1 cellular context compared by ENCODE assay signal in the genomic region with DNA sequence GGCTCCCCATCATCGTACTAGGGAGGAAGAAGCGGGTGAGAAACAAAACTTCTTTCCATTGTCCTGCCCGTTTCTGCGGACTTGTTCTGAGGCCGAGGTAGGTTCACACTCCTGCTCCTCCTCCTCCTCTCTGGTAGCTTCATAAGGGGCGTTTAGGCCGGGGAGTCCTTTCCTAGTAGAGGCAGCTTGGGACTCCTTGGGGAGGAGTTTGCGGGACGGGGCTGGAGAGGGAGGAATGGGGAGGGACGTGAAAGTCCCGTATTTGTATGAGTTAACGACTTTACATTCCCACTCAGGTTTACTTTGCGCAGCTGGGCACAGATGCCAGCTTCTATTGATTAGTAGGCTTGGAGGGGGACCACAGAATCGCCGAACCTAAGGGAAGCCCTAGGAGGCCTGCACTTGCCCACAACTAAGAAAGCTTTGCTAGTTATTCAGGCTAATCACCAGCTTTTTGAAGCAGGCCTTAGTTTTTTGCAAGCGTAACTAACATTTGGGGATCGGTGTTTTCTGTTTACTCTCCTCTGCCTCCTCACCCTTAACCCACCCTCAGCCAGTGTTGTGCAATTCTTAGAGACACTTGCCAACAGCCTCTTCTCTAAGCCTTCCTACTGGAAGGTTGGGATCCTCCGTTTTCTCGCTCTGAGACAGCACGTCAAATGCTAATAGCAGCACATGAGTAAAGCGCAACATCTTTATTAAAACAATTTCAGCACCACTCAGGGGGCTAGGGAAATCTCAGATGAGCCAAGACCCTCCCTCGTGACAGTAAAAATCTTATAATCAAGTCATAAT.
TF ChIP-seq lines count a peak whose summit lies in the region.

No MANE protein-coding gene starts in this region.

TF ChIP-seq in GM23338, 12 proteins besides CTCF, POLR2A, EP300 and RAD21 (continued from another document):
- TF ChIP-seq, protein P1, sequence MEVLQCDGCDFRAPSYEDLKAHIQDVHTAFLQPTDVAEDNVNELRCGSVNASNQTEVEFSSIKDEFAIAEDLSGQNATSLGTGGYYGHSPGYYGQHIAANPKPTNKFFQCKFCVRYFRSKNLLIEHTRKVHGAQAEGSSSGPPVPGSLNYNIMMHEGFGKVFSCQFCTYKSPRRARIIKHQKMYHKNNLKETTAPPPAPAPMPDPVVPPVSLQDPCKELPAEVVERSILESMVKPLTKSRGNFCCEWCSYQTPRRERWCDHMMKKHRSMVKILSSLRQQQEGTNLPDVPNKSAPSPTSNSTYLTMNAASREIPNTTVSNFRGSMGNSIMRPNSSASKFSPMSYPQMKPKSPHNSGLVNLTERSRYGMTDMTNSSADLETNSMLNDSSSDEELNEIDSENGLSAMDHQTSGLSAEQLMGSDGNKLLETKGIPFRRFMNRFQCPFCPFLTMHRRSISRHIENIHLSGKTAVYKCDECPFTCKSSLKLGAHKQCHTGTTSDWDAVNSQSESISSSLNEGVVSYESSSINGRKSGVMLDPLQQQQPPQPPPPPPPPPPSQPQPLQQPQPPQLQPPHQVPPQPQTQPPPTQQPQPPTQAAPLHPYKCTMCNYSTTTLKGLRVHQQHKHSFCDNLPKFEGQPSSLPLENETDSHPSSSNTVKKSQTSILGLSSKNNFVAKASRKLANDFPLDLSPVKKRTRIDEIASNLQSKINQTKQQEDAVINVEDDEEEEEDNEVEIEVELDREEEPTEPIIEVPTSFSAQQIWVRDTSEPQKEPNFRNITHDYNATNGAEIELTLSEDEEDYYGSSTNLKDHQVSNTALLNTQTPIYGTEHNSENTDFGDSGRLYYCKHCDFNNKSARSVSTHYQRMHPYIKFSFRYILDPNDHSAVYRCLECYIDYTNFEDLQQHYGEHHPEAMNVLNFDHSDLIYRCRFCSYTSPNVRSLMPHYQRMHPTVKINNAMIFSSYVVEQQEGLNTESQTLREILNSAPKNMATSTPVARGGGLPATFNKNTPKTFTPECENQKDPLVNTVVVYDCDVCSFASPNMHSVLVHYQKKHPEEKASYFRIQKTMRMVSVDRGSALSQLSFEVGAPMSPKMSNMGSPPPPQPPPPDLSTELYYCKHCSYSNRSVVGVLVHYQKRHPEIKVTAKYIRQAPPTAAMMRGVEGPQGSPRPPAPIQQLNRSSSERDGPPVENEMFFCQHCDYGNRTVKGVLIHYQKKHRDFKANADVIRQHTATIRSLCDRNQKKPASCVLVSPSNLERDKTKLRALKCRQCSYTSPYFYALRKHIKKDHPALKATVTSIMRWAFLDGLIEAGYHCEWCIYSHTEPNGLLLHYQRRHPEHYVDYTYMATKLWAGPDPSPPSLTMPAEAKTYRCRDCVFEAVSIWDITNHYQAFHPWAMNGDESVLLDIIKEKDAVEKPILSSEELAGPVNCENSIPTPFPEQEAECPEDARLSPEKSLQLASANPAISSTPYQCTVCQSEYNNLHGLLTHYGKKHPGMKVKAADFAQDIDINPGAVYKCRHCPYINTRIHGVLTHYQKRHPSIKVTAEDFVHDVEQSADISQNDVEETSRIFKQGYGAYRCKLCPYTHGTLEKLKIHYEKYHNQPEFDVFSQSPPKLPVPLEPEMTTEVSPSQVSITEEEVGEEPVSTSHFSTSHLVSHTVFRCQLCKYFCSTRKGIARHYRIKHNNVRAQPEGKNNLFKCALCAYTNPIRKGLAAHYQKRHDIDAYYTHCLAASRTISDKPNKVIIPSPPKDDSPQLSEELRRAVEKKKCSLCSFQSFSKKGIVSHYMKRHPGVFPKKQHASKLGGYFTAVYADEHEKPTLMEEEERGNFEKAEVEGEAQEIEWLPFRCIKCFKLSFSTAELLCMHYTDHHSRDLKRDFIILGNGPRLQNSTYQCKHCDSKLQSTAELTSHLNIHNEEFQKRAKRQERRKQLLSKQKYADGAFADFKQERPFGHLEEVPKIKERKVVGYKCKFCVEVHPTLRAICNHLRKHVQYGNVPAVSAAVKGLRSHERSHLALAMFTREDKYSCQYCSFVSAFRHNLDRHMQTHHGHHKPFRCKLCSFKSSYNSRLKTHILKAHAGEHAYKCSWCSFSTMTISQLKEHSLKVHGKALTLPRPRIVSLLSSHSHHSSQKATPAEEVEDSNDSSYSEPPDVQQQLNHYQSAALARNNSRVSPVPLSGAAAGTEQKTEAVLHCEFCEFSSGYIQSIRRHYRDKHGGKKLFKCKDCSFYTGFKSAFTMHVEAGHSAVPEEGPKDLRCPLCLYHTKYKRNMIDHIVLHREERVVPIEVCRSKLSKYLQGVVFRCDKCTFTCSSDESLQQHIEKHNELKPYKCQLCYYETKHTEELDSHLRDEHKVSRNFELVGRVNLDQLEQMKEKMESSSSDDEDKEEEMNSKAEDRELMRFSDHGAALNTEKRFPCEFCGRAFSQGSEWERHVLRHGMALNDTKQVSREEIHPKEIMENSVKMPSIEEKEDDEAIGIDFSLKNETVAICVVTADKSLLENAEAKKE (CRISPR knock-in tag; IDR thresholded peaks at IDR 0.05), result no peak
- no peak for TF ChIP-seq EZH2 (IDR thresholded peaks at IDR 0.05; ENCODE audit: low read depth, unreplicated experiment)
- no peak for TF ChIP-seq CREB1 (CRISPR knock-in tag; IDR thresholded peaks at IDR 0.05; ENCODE audit: low read depth)
- TF ChIP-seq, protein P2, sequence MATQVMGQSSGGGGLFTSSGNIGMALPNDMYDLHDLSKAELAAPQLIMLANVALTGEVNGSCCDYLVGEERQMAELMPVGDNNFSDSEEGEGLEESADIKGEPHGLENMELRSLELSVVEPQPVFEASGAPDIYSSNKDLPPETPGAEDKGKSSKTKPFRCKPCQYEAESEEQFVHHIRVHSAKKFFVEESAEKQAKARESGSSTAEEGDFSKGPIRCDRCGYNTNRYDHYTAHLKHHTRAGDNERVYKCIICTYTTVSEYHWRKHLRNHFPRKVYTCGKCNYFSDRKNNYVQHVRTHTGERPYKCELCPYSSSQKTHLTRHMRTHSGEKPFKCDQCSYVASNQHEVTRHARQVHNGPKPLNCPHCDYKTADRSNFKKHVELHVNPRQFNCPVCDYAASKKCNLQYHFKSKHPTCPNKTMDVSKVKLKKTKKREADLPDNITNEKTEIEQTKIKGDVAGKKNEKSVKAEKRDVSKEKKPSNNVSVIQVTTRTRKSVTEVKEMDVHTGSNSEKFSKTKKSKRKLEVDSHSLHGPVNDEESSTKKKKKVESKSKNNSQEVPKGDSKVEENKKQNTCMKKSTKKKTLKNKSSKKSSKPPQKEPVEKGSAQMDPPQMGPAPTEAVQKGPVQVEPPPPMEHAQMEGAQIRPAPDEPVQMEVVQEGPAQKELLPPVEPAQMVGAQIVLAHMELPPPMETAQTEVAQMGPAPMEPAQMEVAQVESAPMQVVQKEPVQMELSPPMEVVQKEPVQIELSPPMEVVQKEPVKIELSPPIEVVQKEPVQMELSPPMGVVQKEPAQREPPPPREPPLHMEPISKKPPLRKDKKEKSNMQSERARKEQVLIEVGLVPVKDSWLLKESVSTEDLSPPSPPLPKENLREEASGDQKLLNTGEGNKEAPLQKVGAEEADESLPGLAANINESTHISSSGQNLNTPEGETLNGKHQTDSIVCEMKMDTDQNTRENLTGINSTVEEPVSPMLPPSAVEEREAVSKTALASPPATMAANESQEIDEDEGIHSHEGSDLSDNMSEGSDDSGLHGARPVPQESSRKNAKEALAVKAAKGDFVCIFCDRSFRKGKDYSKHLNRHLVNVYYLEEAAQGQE (IDR thresholded peaks at IDR 0.05; ENCODE audit: unreplicated experiment), result no peak
